1 cellular context compared by ENCODE assay signal in the genomic region with DNA sequence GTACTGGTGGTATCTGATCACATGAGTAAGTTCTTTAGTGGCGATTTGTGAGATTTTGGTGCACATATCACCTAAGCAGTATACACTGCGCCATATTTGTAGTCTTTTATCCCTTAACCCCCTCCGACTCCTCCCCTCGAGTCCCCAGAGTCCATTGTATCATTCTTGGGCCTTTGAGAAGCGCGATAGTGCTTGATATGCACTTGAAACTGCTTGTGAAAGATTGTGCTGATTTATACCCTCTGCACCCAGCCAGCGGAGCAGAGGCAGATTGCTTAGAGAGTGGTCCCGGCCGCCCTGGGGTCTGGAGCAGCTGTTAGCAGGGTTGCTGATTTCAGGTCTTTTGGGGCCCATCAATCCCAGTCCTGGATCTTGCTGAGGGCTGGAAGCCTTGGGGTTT.
TF ChIP-seq lines count a peak whose summit lies in the region.

No MANE protein-coding gene starts in this region.

TF ChIP-seq in H1, 55 proteins besides CTCF, POLR2A, EP300 and RAD21:
- TF ChIP-seq, protein P1, sequence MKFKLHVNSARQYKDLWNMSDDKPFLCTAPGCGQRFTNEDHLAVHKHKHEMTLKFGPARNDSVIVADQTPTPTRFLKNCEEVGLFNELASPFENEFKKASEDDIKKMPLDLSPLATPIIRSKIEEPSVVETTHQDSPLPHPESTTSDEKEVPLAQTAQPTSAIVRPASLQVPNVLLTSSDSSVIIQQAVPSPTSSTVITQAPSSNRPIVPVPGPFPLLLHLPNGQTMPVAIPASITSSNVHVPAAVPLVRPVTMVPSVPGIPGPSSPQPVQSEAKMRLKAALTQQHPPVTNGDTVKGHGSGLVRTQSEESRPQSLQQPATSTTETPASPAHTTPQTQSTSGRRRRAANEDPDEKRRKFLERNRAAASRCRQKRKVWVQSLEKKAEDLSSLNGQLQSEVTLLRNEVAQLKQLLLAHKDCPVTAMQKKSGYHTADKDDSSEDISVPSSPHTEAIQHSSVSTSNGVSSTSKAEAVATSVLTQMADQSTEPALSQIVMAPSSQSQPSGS (IDR thresholded peaks at IDR 0.05; ENCODE audit: low read length): no peak
- TF ChIP-seq KDM1A (IDR thresholded peaks at IDR 0.05; ENCODE audit: borderline replicate concordance, low read length) (no peak), SAP30 (IDR thresholded peaks at IDR 0.05; ENCODE audit: insufficient read depth, insufficient replicate concordance, low read length) (no peak), SP1 (IDR thresholded peaks at IDR 0.05; ENCODE audit: low read depth, low read length) (no peak)
- TF ChIP-seq, protein P2, sequence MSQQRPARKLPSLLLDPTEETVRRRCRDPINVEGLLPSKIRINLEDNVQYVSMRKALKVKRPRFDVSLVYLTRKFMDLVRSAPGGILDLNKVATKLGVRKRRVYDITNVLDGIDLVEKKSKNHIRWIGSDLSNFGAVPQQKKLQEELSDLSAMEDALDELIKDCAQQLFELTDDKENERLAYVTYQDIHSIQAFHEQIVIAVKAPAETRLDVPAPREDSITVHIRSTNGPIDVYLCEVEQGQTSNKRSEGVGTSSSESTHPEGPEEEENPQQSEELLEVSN (IDR thresholded peaks at IDR 0.05): no peak
